Comparison of ENCODE assay signal across 8 cellular contexts in the genomic region with DNA sequence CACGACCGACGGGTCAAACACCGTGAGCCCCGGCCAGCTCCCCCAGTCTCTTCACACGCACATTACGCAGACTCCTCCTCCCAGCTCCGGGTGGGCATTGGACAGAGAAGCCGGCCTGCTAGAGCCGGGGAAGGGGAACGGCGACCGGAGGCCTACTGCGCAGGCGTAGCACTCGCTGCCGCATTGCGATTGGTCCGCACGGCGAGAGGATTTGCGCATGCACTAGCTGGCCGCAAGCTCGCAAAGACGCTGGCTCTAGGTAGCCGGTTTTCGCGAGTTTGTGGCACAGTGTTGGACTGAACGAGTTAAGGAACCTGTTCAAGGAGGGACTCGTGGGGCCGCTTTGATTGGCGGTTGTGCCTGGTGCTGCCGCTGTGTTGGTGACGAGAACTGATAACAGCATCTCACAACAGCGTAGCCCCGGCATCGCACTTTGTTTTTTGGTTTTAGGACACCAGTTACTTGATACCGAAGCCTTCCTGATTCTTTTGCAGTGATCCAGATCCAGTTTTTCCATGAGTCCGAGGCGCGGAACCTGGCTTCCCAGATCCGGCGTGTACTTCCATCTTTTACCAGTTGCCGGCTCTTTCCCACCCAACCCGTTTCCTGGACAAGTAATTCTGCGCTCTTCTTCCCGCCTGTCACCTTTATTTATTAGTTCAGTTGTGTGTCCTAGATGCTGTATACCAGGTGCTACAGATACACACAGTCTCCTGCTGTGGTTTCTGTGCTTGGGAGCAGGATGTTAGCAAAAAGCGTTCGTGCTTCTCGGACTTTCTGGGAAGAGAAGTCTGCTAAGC. TPM values are rescaled to one million over a fixed set of nuclear protein-coding genes. Genes with fewer than 3 reads are reported as not detected.
DNase-seq lines count a peak whose midpoint lies in the region; ATAC-seq and TF ChIP-seq lines count a peak whose summit lies in the region.

AIFM1 (minus strand) TSS at position 139 of the 800 bp plus-strand sequence. CDS start 185 bp downstream, outside the sequence.

- CTCF ChIA-PET in PC-9 (lab: Charles Lee), result no interaction called here

- POLR2A ChIA-PET in PC-9 (lab: Charles Lee; ENCODE audit: unreplicated experiment), result interaction anchor here (0.5 to 0.6 kb wide), 2 partner anchors 8 to 23 kb away, joined by 3 to 6 read pairs; no protein-coding TSS in a partner anchor

- no peak for TF ChIP-seq CTCF in PC-9 (conservative IDR thresholded peaks at IDR 0.05)
- TF ChIP-seq CTCF in epithelial cell of proximal tubule (conservative IDR thresholded peaks at IDR 0.05; ENCODE audit: low read depth, low read length), result no peak

- H2AFZ ChIP-seq in PC-9, result peak within 1 kb of the TSS; percentile 95

- intact Hi-C loops in PC-9 (cut with micrococcal nuclease; ENCODE audit: unreplicated experiment), result loop anchor here (5.0 kb wide), 1 partner anchor 54 kb away; the partner anchor contains the start of gene ELF4

- no peaks in the 10 kb centered on the region for H3K27me3 ChIP-seq in PC-9 (ENCODE audit: insufficient read depth, low read depth)

- ATAC-seq in GM21619 (IDR thresholded peaks at IDR 0.05; ENCODE audit: unreplicated experiment), result peak; percentile 92

- H4K20me1 ChIP-seq in PC-9 (ENCODE audit: insufficient read depth), result no peaks in the 10 kb centered on the region; the same call in 1 of the 2 replicates

- BruUV-seq in PC-9 (replicated peaks; lab: Mats Ljungman, UMichigan), result TSS peak; percentile 72

- H3K9me3 ChIP-seq in PC-9 (ENCODE audit: insufficient read depth, low read depth), result no peaks in the 10 kb centered on the region

- DNase-seq in DMS114 treated with DMSO at 0.1 percent for 48 hours (lab: John Stamatoyannopoulos, UW; ENCODE audit: unreplicated experiment) (peak; percentile 85), PC-9 (peak; percentile 90 to 97), epithelial cell of proximal tubule (ENCODE audit: low read depth) (no peak), mucosa of gallbladder (ENCODE audit: low spot score) (peak; percentile 92)
- peak; percentile 93 for DNase-seq in Jurkat, Clone E6-1 (ENCODE audit: low read depth, low spot score)
- peak; percentile 84 for DNase-seq in activated T-cell treated with anti-CD3 and anti-CD28 coated beads, Interleukin-2, amount 50 U/mL, for 1 hour
- peak; percentile 60 to 75 for DNase-seq in stimulated activated CD8-positive, alpha-beta memory T cell treated with anti-CD3 and anti-CD28 coated beads, Interleukin-4, amount 100 ng/mL, for 4 hours (ENCODE audit: low read depth in 2 of 2, low spot score in 1 of 2)

- H3K9me2 ChIP-seq in PC-9 (ENCODE audit: insufficient read depth), result no peaks in the 10 kb centered on the region

- peak within 1 kb of the TSS; percentile 79 for H3K4me3 ChIP-seq in Jurkat, Clone E6-1 (ENCODE audit: low read length)
- H3K4me3 ChIP-seq in PC-9, result peak within 1 kb of the TSS; percentile 79
- peak within 1 kb of the TSS; percentile 78 for H3K4me3 ChIP-seq in epithelial cell of proximal tubule (ENCODE audit: low read depth, low read length)

- H3K79me2 ChIP-seq in PC-9 (ENCODE audit: low read depth), result peaks cover 39% of the 10 kb centered on the region

- H3K4me1 ChIP-seq in PC-9 (replicated peaks; ENCODE audit: insufficient read depth), result peaks cover 19% of the 10 kb centered on the region

- H3F3A ChIP-seq in PC-9 (ENCODE audit: insufficient read depth, low read depth), result peaks cover 5% of the 10 kb centered on the region; the same call in 1 of the 2 replicates

- H3K36me3 ChIP-seq in PC-9 (ENCODE audit: low read depth), result 0 out of 2 replicates have a peak, but pooled peaks cover 8% of the 10 kb centered on the region

- H3K4me2 ChIP-seq in PC-9, result peak within 1 kb of the TSS; percentile 94

- peak within 1 kb of the TSS; percentile 84 for H3K27ac ChIP-seq in PC-9

RNA-seq across cellular contexts. Expression of gene AIFM1, which starts in this region (rescaled TPM):
- polyA plus RNA-seq in Jurkat, Clone E6-1 (2012; ENCODE audit: insufficient read depth, insufficient read length), result 99.5 TPM
- total RNA-seq in PC-9 (2021) (70.1 and 83.3 TPM in 2 replicates), epithelial cell of proximal tubule (17.1 and 29.8 TPM in 2 replicates), mucosa of gallbladder (41.3 TPM)
